ENCODE assay signal across 17 cellular contexts in the genomic region with DNA sequence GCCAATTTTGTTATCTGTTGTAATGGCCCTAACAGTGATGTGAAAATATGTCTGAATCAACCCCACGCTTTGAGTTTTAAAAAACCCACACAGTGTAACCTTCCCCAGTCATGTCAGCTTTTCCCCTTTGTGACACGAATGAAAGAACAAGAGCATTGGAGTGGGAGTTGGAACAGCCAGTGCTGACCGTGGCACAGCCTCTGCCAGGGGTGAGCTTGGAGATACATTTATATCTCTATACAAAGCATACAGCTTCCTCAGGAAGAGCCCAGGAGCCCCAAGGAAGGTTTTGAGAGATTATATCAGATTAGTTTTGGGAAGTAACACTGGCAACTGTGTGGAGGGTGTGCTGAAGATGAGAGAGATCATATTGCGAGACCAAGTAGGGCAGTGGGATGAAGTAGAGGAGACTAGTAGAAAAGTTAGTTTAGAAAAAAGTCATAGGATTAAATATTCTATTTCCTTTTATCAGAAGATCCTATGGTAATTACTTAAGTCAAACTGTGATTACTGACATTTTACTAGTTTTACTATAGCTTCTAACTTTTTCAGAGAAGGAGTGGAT. TPM values are rescaled to one million over a fixed set of nuclear protein-coding genes. Genes with fewer than 3 reads are reported as not detected.
DNase-seq lines count a peak whose midpoint lies in the region; ATAC-seq and TF ChIP-seq lines count a peak whose summit lies in the region.
"Had no signal": no experiment of that assay in that cellular context is flagged by ENCODE, and none has a peak within 500 bp of the region (broad histone marks: within the 10 kb centered on the region; RNA-seq: fewer than 3 reads in every experiment).

No MANE protein-coding gene starts in this region.

- no peak overlapping the region for H3K4me3 ChIP-seq in Peyer's patch
- H3K4me3 ChIP-seq: body of pancreas, skin epidermis, thyroid gland had no signal

- no peak for TF ChIP-seq CTCF in Peyer's patch (IDR thresholded peaks at IDR 0.05)

- H3K36me3 Mint-ChIP-seq in activated CD4-positive, alpha-beta T cell treated with anti-CD3 and anti-CD28 coated beads, Interleukin-2, amount 10 ng/mL, durations not matched to agents 24 days and 14 days (ENCODE audit: low read depth): peaks cover 66% of the 10 kb centered on the region
- peaks cover 76% of the 10 kb centered on the region for H3K36me3 Mint-ChIP-seq in activated T-helper 2 cell treated with anti-CD3 and anti-CD28 coated beads, Interferon-gamma antibody, Interleukin-2, Interleukin-4, amounts not matched to agents 10 μg/mL and 5 μg/mL and 100 μg/mL, durations not matched to agents 14 hours and 24 hours and 36 hours (ENCODE audit: low read depth)

- no peaks in the 10 kb centered on the region for H3K27me3 ChIP-seq in Peyer's patch
- H3K27me3 ChIP-seq: body of pancreas, thyroid gland had no signal

- intact Hi-C loops in activated CD4-positive, alpha-beta T cell treated with anti-CD3 and anti-CD28 coated beads, Interleukin-2, amount 10 ng/mL, durations not matched to agents 24 days and 14 days (cut with micrococcal nuclease): loop anchor here (10.0 kb wide), 1 partner anchor 266 kb away; a partner anchor contains a TSS
- intact Hi-C loops in activated T-helper 2 cell treated with anti-CD3 and anti-CD28 coated beads, Interferon-gamma antibody, Interleukin-2, Interleukin-4, amounts not matched to agents 10 μg/mL and 5 μg/mL and 100 μg/mL, durations not matched to agents 14 hours and 24 hours and 36 hours (cut with micrococcal nuclease): loop anchor here (1.0 kb wide), 1 partner anchor 16 kb away; a partner anchor contains a TSS

- no peak for TF ChIP-seq POLR2A in Peyer's patch (IDR thresholded peaks at IDR 0.05)

- no peaks in the 10 kb centered on the region for H3K4me1 ChIP-seq in Peyer's patch
- H3K4me1 ChIP-seq: thyroid gland had no signal

- no peak for ATAC-seq in HG02588 (IDR thresholded peaks at IDR 0.05; ENCODE audit: unreplicated experiment)
- ATAC-seq: body of pancreas; effector memory CD8-positive, alpha-beta T cell had no signal

- no peaks in the 10 kb centered on the region for H3K36me3 ChIP-seq in Peyer's patch
- H3K36me3 ChIP-seq: thyroid gland had no signal

- no peak overlapping the region for H3K27ac ChIP-seq in Peyer's patch
- H3K27ac ChIP-seq: body of pancreas, RWPE1, skin epidermis, thyroid gland had no signal

- peaks cover 59% of the 10 kb centered on the region for H3K4me1 Mint-ChIP-seq in activated CD4-positive, alpha-beta T cell treated with anti-CD3 and anti-CD28 coated beads, Interleukin-2, amount 10 ng/mL, durations not matched to agents 24 days and 14 days
- peaks cover 68% of the 10 kb centered on the region for H3K4me1 Mint-ChIP-seq in activated T-helper 2 cell treated with anti-CD3 and anti-CD28 coated beads, Interferon-gamma antibody, Interleukin-2, Interleukin-4, amounts not matched to agents 10 μg/mL and 5 μg/mL and 100 μg/mL, durations not matched to agents 14 hours and 24 hours and 36 hours (ENCODE audit: low read depth)

- DNase-seq in activated CD4-positive, alpha-beta T cell treated with anti-CD3 and anti-CD28 coated beads, Interleukin-2, amount 10 ng/mL, durations not matched to agents 24 days and 14 days: peak; percentile 61
- DNase-seq in activated CD4-positive, alpha-beta T cell treated with anti-CD3 and anti-CD28 coated beads, Interleukin-2, amount 50 U/mL, for 1 hour: no peak
- DNase-seq in KG1 (lab: John Stamatoyannopoulos, UW) (peak; percentile 23), Peyer's patch (no peak), AG08396 (ENCODE audit: low spot score) (no peak)
- no peak for DNase-seq in activated T-helper 2 cell treated with anti-CD3 and anti-CD28 coated beads, Interferon-gamma antibody, Interleukin-2, Interleukin-4, amounts not matched to agents 10 μg/mL and 5 μg/mL and 100 μg/mL, durations not matched to agents 14 hours and 24 hours and 36 hours (ENCODE audit: low spot score)
- peak; percentile 37 for DNase-seq in stimulated activated CD4-positive, alpha-beta T cell treated with anti-CD3 and anti-CD28 coated beads, Interleukin-1b, Interleukin-23, amount 100 ng/mL, for 48 hours
- DNase-seq: body of pancreas; effector memory CD8-positive, alpha-beta T cell; foreskin fibroblast; NCI-H1930; NCI-H774; thyroid gland had no signal

- H3K27ac Mint-ChIP-seq in activated CD4-positive, alpha-beta T cell treated with anti-CD3 and anti-CD28 coated beads, Interleukin-2, amount 10 ng/mL, durations not matched to agents 24 days and 14 days: peak overlapping the region; percentile 87
- peak overlapping the region; percentile 96 for H3K27ac Mint-ChIP-seq in activated T-helper 2 cell treated with anti-CD3 and anti-CD28 coated beads, Interferon-gamma antibody, Interleukin-2, Interleukin-4, amounts not matched to agents 10 μg/mL and 5 μg/mL and 100 μg/mL, durations not matched to agents 14 hours and 24 hours and 36 hours
- H3K27ac Mint-ChIP-seq: effector memory CD8-positive, alpha-beta T cell; memory B cell had no signal

- no peaks in the 10 kb centered on the region for H3K9me3 ChIP-seq in Peyer's patch
- H3K9me3 ChIP-seq: body of pancreas, thyroid gland had no signal

- H3K4me3 Mint-ChIP-seq in activated CD4-positive, alpha-beta T cell treated with anti-CD3 and anti-CD28 coated beads, Interleukin-2, amount 10 ng/mL, durations not matched to agents 24 days and 14 days: peak overlapping the region; percentile 55
- peak overlapping the region; percentile 65 for H3K4me3 Mint-ChIP-seq in activated T-helper 2 cell treated with anti-CD3 and anti-CD28 coated beads, Interferon-gamma antibody, Interleukin-2, Interleukin-4, amounts not matched to agents 10 μg/mL and 5 μg/mL and 100 μg/mL, durations not matched to agents 14 hours and 24 hours and 36 hours (ENCODE audit: low read depth)
- H3K4me3 Mint-ChIP-seq: effector memory CD8-positive, alpha-beta T cell; memory B cell had no signal

- H3K9me3 Mint-ChIP-seq in activated CD4-positive, alpha-beta T cell treated with anti-CD3 and anti-CD28 coated beads, Interleukin-2, amount 10 ng/mL, durations not matched to agents 24 days and 14 days: no peaks in the 10 kb centered on the region
- H3K9me3 Mint-ChIP-seq in activated T-helper 2 cell treated with anti-CD3 and anti-CD28 coated beads, Interferon-gamma antibody, Interleukin-2, Interleukin-4, amounts not matched to agents 10 μg/mL and 5 μg/mL and 100 μg/mL, durations not matched to agents 14 hours and 24 hours and 36 hours: no peaks in the 10 kb centered on the region
- H3K9me3 Mint-ChIP-seq: effector memory CD8-positive, alpha-beta T cell; memory B cell had no signal

- no peaks in the 10 kb centered on the region for H3K27me3 Mint-ChIP-seq in activated CD4-positive, alpha-beta T cell treated with anti-CD3 and anti-CD28 coated beads, Interleukin-2, amount 10 ng/mL, durations not matched to agents 24 days and 14 days
- H3K27me3 Mint-ChIP-seq in activated T-helper 2 cell treated with anti-CD3 and anti-CD28 coated beads, Interferon-gamma antibody, Interleukin-2, Interleukin-4, amounts not matched to agents 10 μg/mL and 5 μg/mL and 100 μg/mL, durations not matched to agents 14 hours and 24 hours and 36 hours (ENCODE audit: low read depth): no peaks in the 10 kb centered on the region
- H3K27me3 Mint-ChIP-seq: effector memory CD8-positive, alpha-beta T cell; memory B cell had no signal

RNA-seq across cellular contexts. Expression of a gene that starts 15.9 kb away (rescaled TPM):
- total RNA-seq in activated CD4-positive, alpha-beta T cell treated with anti-CD3 and anti-CD28 coated beads, Interleukin-2, amount 10 ng/mL, durations not matched to agents 24 days and 14 days: 74.5 and 76.8 TPM in 2 replicates
- total RNA-seq in activated T-helper 2 cell treated with anti-CD3 and anti-CD28 coated beads, Interferon-gamma antibody, Interleukin-2, Interleukin-4, amounts not matched to agents 10 μg/mL and 5 μg/mL and 100 μg/mL, durations not matched to agents 14 hours and 24 hours and 36 hours: 48.2 and 48.7 TPM in 2 replicates
- 10 to 100 TPM in 1 of 4 donors, 1 to 10 TPM in 3; 5.0 to 12.1 (median 7.9) TPM for total RNA-seq in Peyer's patch

Comparison
In these comparisons a context has a peak if more than half of its experiments do, and no peak if none do; other contexts are left out.
1. DNase-seq: peak in activated CD4-positive, alpha-beta T cell treated with anti-CD3 and anti-CD28 coated beads, Interleukin-2, amount 10 ng/mL, durations not matched to agents 24 days and 14 days (single experiment), KG1 (single experiment) and stimulated activated CD4-positive, alpha-beta T cell treated with anti-CD3 and anti-CD28 coated beads, Interleukin-1b, Interleukin-23, amount 100 ng/mL, for 48 hours (single experiment); none in activated CD4-positive, alpha-beta T cell treated with anti-CD3 and anti-CD28 coated beads, Interleukin-2, amount 50 U/mL, for 1 hour (single experiment), activated T-helper 2 cell treated with anti-CD3 and anti-CD28 coated beads, Interferon-gamma antibody, Interleukin-2, Interleukin-4, amounts not matched to agents 10 μg/mL and 5 μg/mL and 100 μg/mL, durations not matched to agents 14 hours and 24 hours and 36 hours (single experiment), Peyer's patch (0 of 3) and AG08396 (single experiment).